Comparison of ENCODE assay signal across 8 cellular contexts in genomic region chr5:34915139-34915855, GRCh38. TPM values are rescaled to one million over a fixed set of nuclear protein-coding genes. Genes with fewer than 3 reads are reported as not detected.
DNase-seq lines count a peak whose midpoint lies in the region; ATAC-seq, FAIRE-seq and TF ChIP-seq lines count a peak whose summit lies in the region.

A gene with protein sequence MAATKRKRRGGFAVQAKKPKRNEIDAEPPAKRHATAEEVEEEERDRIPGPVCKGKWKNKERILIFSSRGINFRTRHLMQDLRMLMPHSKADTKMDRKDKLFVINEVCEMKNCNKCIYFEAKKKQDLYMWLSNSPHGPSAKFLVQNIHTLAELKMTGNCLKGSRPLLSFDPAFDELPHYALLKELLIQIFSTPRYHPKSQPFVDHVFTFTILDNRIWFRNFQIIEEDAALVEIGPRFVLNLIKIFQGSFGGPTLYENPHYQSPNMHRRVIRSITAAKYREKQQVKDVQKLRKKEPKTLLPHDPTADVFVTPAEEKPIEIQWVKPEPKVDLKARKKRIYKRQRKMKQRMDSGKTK (plus strand): TSS chr5:34915711. CDS start chr5:34915739, 28 bp downstream.
A gene with protein sequence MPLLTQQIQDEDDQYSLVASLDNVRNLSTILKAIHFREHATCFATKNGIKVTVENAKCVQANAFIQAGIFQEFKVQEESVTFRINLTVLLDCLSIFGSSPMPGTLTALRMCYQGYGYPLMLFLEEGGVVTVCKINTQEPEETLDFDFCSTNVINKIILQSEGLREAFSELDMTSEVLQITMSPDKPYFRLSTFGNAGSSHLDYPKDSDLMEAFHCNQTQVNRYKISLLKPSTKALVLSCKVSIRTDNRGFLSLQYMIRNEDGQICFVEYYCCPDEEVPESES (minus strand): TSS chr5:34915504. CDS start chr5:34914892, 612 bp downstream.

- peaks cover 8% of the 10 kb centered on the region for H3K4me1 ChIP-seq in parathyroid adenoma
- peaks cover 0 to 38% (median 28%) of the 10 kb centered on the region in 4 donors for H3K4me1 ChIP-seq in tibial artery

- peak; percentile 96 for FAIRE-seq in GM12892 (lab: Jason Lieb, UNC)

- H2AFZ ChIP-seq in parathyroid adenoma: peak within 1 kb of the TSS; percentile 89

- intact Hi-C loops in Right ventricle myocardium superior (cut with DNase I) (loop anchor here (10.0 kb wide), 1 partner anchor 1470 kb away; the partner anchor contains the start of gene TARS1), tibial artery (cut with DNase I; ENCODE audit: low total_unique reads) (no loop called here)

- H3K4me2 ChIP-seq in parathyroid adenoma (ENCODE audit: low read length): peak within 1 kb of the TSS; percentile 91

- DNase-seq in GM12892 (ENCODE audit: insufficient read length) (peak; percentile 79), NCI-H1436 (lab: John Stamatoyannopoulos, UW) (peak; percentile 94), SW480 (ENCODE audit: low spot score) (peak; percentile 97), Right ventricle myocardium superior (peak; percentile 98), tibial artery (peak; percentile 97 to 98)
- DNase-seq in activated naive CD8-positive, alpha-beta T cell treated with anti-CD3 and anti-CD28 coated beads, Interleukin-2, amount 50 U/mL, for 24 hours: peak; percentile 92

- TF ChIP-seq POLR2A in GM12892 (IDR thresholded peaks at IDR 0.05; ENCODE audit: low read depth, low read length): peak; percentile 95

- peaks cover 14% of the 10 kb centered on the region for H3K79me2 ChIP-seq in parathyroid adenoma

- H3K9ac ChIP-seq in parathyroid adenoma: peak within 1 kb of the TSS; percentile 49

- H3K4me3 ChIP-seq in parathyroid adenoma (ENCODE audit: low read depth, low read length): peak within 1 kb of the TSS; percentile 94
- peak within 1 kb of the TSS; percentile 88 to 96 for H3K4me3 ChIP-seq in tibial artery

- H3K27me3 Mint-ChIP-seq in activated naive CD8-positive, alpha-beta T cell treated with anti-CD3 and anti-CD28 coated beads, Interleukin-2, amount 50 U/mL, for 24 hours: no peaks in the 10 kb centered on the region

- no peaks in the 10 kb centered on the region for H3K9me3 ChIP-seq in parathyroid adenoma (ENCODE audit: control insufficient read depth, low read length)
- no peaks in the 10 kb centered on the region for H3K9me3 ChIP-seq in tibial artery

- no peaks in the 10 kb centered on the region for H3K9me3 Mint-ChIP-seq in activated naive CD8-positive, alpha-beta T cell treated with anti-CD3 and anti-CD28 coated beads, Interleukin-2, amount 50 U/mL, for 24 hours

- peaks cover 38% of the 10 kb centered on the region for H3K4me1 Mint-ChIP-seq in activated naive CD8-positive, alpha-beta T cell treated with anti-CD3 and anti-CD28 coated beads, Interleukin-2, amount 50 U/mL, for 24 hours

- ATAC-seq in HG02840 (IDR thresholded peaks at IDR 0.05; ENCODE audit: low FRiP score, unreplicated experiment): peak; percentile 99
- peak; percentile 99 for ATAC-seq in activated naive CD8-positive, alpha-beta T cell treated with anti-CD3 and anti-CD28 coated beads, Interleukin-2, amount 50 U/mL, for 24 hours
- peak; percentile 100 for ATAC-seq in Right ventricle myocardium superior (ENCODE audit: poor library complexity)

- peak within 1 kb of the TSS; percentile 80 for H3K27ac ChIP-seq in parathyroid adenoma
- peak within 1 kb of the TSS; percentile 86 for H3K27ac ChIP-seq in tibial artery

- H3K36me3 ChIP-seq in parathyroid adenoma (ENCODE audit: control insufficient read depth, insufficient read depth, low read length) (no peaks in the 10 kb centered on the region), tibial artery (peaks cover 24 to 30% (median 25%) of the 10 kb centered on the region in 3 donors)

- H3K27ac Mint-ChIP-seq in activated naive CD8-positive, alpha-beta T cell treated with anti-CD3 and anti-CD28 coated beads, Interleukin-2, amount 50 U/mL, for 24 hours: no peak within 1 kb of the TSS

- peaks cover 47% of the 10 kb centered on the region for H3K36me3 Mint-ChIP-seq in activated naive CD8-positive, alpha-beta T cell treated with anti-CD3 and anti-CD28 coated beads, Interleukin-2, amount 50 U/mL, for 24 hours (ENCODE audit: low read depth)

- H3K27me3 ChIP-seq in parathyroid adenoma (ENCODE audit: control insufficient read depth, insufficient read depth, low read length) (no peaks in the 10 kb centered on the region), tibial artery (no peaks in the 10 kb centered on the region)

- H3K4me3 Mint-ChIP-seq in activated naive CD8-positive, alpha-beta T cell treated with anti-CD3 and anti-CD28 coated beads, Interleukin-2, amount 50 U/mL, for 24 hours: no peak within 1 kb of the TSS

- peak; percentile 35 for TF ChIP-seq CTCF in parathyroid adenoma (IDR thresholded peaks at IDR 0.05)
- no peak for TF ChIP-seq CTCF in tibial artery (IDR thresholded peaks at IDR 0.05)

RNA-seq across cellular contexts. Expression of the first gene that starts in this region (rescaled TPM):
- 51.0 TPM for polyA plus RNA-seq in GM12892 (2012; ENCODE audit: missing spikeins)
- 9.0 TPM for total RNA-seq in Right ventricle myocardium superior

RNA-seq across cellular contexts. Expression of the second gene that starts in this region (rescaled TPM):
- polyA plus RNA-seq in GM12892 (2012; ENCODE audit: missing spikeins): 26.4 TPM
- 21.5 TPM for total RNA-seq in Right ventricle myocardium superior

Comparison
In these comparisons a context has a peak if more than half of its experiments do, and no peak if none do; other contexts are left out.
1. Peak in every context shown above with its lines: DNase-seq, ATAC-seq, H3K4me3 ChIP-seq and H3K27ac ChIP-seq.